9 cellular contexts compared by ENCODE assay signal in the genomic region with DNA sequence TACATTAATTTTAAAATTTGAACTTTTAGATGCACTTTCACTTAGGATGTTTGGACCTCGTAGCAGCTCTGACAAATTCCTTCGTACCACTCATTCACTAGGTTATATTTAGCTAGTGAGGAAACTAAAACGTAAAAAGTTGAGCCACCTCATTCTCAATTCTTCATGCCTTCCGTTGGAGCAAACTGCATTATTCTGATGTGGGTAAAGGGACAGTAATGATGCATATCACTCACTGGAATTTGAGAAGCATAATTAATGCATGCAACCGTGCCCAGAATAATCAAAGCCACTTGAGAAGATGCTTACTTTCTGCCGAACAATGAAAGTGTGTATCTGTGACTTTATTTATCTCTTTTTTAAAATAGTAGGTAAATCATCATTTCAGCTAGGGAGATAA. TPM values are rescaled to one million over a fixed set of nuclear protein-coding genes. Genes with fewer than 3 reads are reported as not detected.
DNase-seq lines count a peak whose midpoint lies in the region; TF ChIP-seq lines count a peak whose summit lies in the region.
"Had no signal": no experiment of that assay in that cellular context is flagged by ENCODE, and none has a peak within 500 bp of the region (broad histone marks: within the 10 kb centered on the region; RNA-seq: fewer than 3 reads in every experiment).

No MANE protein-coding gene starts in this region.

- H3K27me3 ChIP-seq in SU-DHL-6 (ENCODE audit: low read length) (no peaks in the 10 kb centered on the region), spleen (replicated peaks in 1 of 7) (no peaks in the 10 kb centered on the region), WERI-Rb-1 (ENCODE audit: insufficient read depth, low read depth, severe bottlenecking) (no peaks in the 10 kb centered on the region)

- peak overlapping the region; percentile 93 for H3K4me3 Mint-ChIP-seq in activated CD4-positive, alpha-beta T cell treated with anti-CD3 and anti-CD28 coated beads, Interleukin-2, amount 10 ng/mL, durations not matched to agents 24 days and 14 days

- 19 to 33% (median 30%) methylated on average over 6 of the region's 6 CpGs for WGBS in spleen, 5 donors

- peaks cover 44% of the 10 kb centered on the region for H3K4me1 Mint-ChIP-seq in activated CD4-positive, alpha-beta T cell treated with anti-CD3 and anti-CD28 coated beads, Interleukin-2, amount 10 ng/mL, durations not matched to agents 24 days and 14 days

- peaks cover 7% of the 10 kb centered on the region; the same call in 1 of the 2 replicates for H4K20me1 ChIP-seq in SU-DHL-6 (ENCODE audit: low read depth, low read length)

- no peaks in the 10 kb centered on the region for H3K9me2 ChIP-seq in SU-DHL-6 (replicated peaks; ENCODE audit: insufficient read depth, low read length)

- H3K9me3 Mint-ChIP-seq in activated CD4-positive, alpha-beta T cell treated with anti-CD3 and anti-CD28 coated beads, Interleukin-2, amount 10 ng/mL, durations not matched to agents 24 days and 14 days: no peaks in the 10 kb centered on the region

- H3K27ac ChIP-seq in SU-DHL-6 (ENCODE audit: low read depth, low read length) (no peak overlapping the region), spleen (peak overlapping the region in 7 of 8 donors; percentile 89 to 97 (median 96)), WERI-Rb-1 (no peak overlapping the region)
- H3K27ac ChIP-seq: C4-2B had no signal

- H3K36me3 ChIP-seq in SU-DHL-6 (ENCODE audit: low read length) (peaks cover 22% of the 10 kb centered on the region), spleen (peaks cover 0 to 46% (median 13%) of the 10 kb centered on the region in 6 donors), WERI-Rb-1 (peaks cover 62% of the 10 kb centered on the region)

- H3K9me3 ChIP-seq in SU-DHL-6 (ENCODE audit: insufficient read depth, low read length) (no peaks in the 10 kb centered on the region), spleen (no peaks in the 10 kb centered on the region), WERI-Rb-1 (ENCODE audit: severe bottlenecking) (no peaks in the 10 kb centered on the region)

- no peak for DNase-seq in activated CD4-positive, alpha-beta T cell treated with anti-CD3 and anti-CD28 coated beads, Interleukin-2, amount 10 ng/mL, durations not matched to agents 24 days and 14 days
- DNase-seq in activated CD4-positive, alpha-beta T cell treated with anti-CD3 and anti-CD28 coated beads, Interleukin-2, amount 50 U/mL, for 48 hours: no peak
- DNase-seq in fibroblast of gingiva (ENCODE audit: low read depth) (peak; percentile 45), spleen (no peak), WERI-Rb-1 (no peak), GDM1 (lab: John Stamatoyannopoulos, UW) (no peak)
- DNase-seq in effector CD4-positive, alpha-beta T cell: no peak

- no peak for TF ChIP-seq POLR2A in spleen (IDR thresholded peaks at IDR 0.05)

- intact Hi-C loops in activated CD4-positive, alpha-beta T cell treated with anti-CD3 and anti-CD28 coated beads, Interleukin-2, amount 10 ng/mL, durations not matched to agents 24 days and 14 days (cut with micrococcal nuclease): no loop called here
- intact Hi-C loops in spleen (cut with DNase I; ENCODE audit: low total_unique reads): no loop called here

- H3K27ac Mint-ChIP-seq in activated CD4-positive, alpha-beta T cell treated with anti-CD3 and anti-CD28 coated beads, Interleukin-2, amount 10 ng/mL, durations not matched to agents 24 days and 14 days: peak overlapping the region; percentile 100

- H3K4me3 ChIP-seq in SU-DHL-6 (ENCODE audit: insufficient read depth, low read length, poor library complexity, severe bottlenecking) (peak overlapping the region; percentile 93), spleen (peak overlapping the region in 3 of 8 donors; percentile 82 to 88 (median 87)), WERI-Rb-1 (ENCODE audit: low read depth, low read length) (no peak overlapping the region)

- no peaks in the 10 kb centered on the region for H3K27me3 Mint-ChIP-seq in activated CD4-positive, alpha-beta T cell treated with anti-CD3 and anti-CD28 coated beads, Interleukin-2, amount 10 ng/mL, durations not matched to agents 24 days and 14 days

- peaks cover 93% of the 10 kb centered on the region for H3K79me2 ChIP-seq in SU-DHL-6 (ENCODE audit: insufficient read depth, low read length)

- peak overlapping the region; percentile 93 for H3K4me2 ChIP-seq in SU-DHL-6 (ENCODE audit: low read depth, low read length, poor library complexity, severe bottlenecking)

- peak overlapping the region; percentile 97 for H3K9ac ChIP-seq in SU-DHL-6 (ENCODE audit: low read length)

- H3K4me1 ChIP-seq in spleen: peaks cover 29 to 88% (median 65%) of the 10 kb centered on the region in 6 donors

- TF ChIP-seq CTCF in SU-DHL-6 (IDR thresholded peaks at IDR 0.05; ENCODE audit: insufficient read depth, low read length, poor library complexity, severe bottlenecking) (no peak), spleen (IDR thresholded peaks at IDR 0.05 in 8 of 11, conservative IDR thresholded peaks at IDR 0.05 in 3 of 11) (no peak), WERI-Rb-1 (IDR thresholded peaks at IDR 0.05; ENCODE audit: low read depth, low read length) (no peak)

- H2AFZ ChIP-seq in SU-DHL-6 (ENCODE audit: low read depth, low read length, severe bottlenecking): no peak overlapping the region

- H3F3A ChIP-seq in SU-DHL-6 (ENCODE audit: insufficient read depth): peaks cover 6% of the 10 kb centered on the region; the same call in 1 of the 2 replicates

- peaks cover 57% of the 10 kb centered on the region for H3K36me3 Mint-ChIP-seq in activated CD4-positive, alpha-beta T cell treated with anti-CD3 and anti-CD28 coated beads, Interleukin-2, amount 10 ng/mL, durations not matched to agents 24 days and 14 days (ENCODE audit: low read depth)

RNA-seq across cellular contexts. Expression of a gene that starts 2.2 kb away (rescaled TPM):
- 131 and 134 TPM in 2 replicates for total RNA-seq in activated CD4-positive, alpha-beta T cell treated with anti-CD3 and anti-CD28 coated beads, Interleukin-2, amount 10 ng/mL, durations not matched to agents 24 days and 14 days
- total RNA-seq in spleen: 10 to 100 TPM; 40.4 to 61.6 (median 46.7) TPM
- 10 to 100 TPM; 18.8 to 23.4 (median 19.7) TPM for polyA plus RNA-seq in spleen

RNA-seq across cellular contexts. Expression of a gene that starts 2.7 kb away (rescaled TPM):
- 45.0 and 45.5 TPM in 2 replicates for total RNA-seq in activated CD4-positive, alpha-beta T cell treated with anti-CD3 and anti-CD28 coated beads, Interleukin-2, amount 10 ng/mL, durations not matched to agents 24 days and 14 days
- 10 to 100 TPM; 13.0 to 19.2 (median 14.8) TPM for total RNA-seq in spleen
- polyA plus RNA-seq in spleen: 1 to 10 TPM; 1.8 to 2.7 (median 2.1) TPM

RNA-seq across cellular contexts. Expression of a gene that starts 36.8 kb away (rescaled TPM):
- total RNA-seq in activated CD4-positive, alpha-beta T cell treated with anti-CD3 and anti-CD28 coated beads, Interleukin-2, amount 10 ng/mL, durations not matched to agents 24 days and 14 days: 0.26 and 0.52 TPM in 2 replicates
- under 1 TPM; 0.13 to 0.92 (median 0.64) TPM for total RNA-seq in spleen
- polyA plus RNA-seq in spleen: under 1 TPM; 0.19 to 0.26 (median 0.23) TPM

Comparison
In these comparisons a context has a peak if more than half of its experiments do, and no peak if none do; other contexts are left out.
1. H3K27ac ChIP-seq: peak in spleen (7 of 8); none in SU-DHL-6 (single experiment) and WERI-Rb-1 (single experiment).